In the genomic region with DNA sequence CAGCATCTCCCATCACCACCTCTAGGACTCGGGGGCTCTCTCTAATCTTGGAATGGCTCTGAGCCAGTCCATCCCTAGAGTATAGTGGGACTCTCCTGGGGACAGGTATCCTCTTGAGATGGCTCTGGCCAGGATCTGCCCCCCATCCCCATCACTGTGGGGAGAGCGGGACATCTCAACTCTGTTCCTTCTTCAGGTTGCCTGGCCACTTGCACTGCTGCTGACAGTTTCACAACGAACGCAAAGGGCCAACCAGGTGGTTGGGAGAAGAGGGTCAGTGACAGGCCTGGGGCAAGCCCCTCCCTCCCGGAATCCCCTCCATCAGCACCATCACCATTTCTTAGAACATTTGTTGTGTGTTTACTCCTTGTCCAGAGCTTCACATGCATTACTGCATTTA, we compare ENCODE assay signal across 17 cellular contexts.
"Had no signal": no experiment of that assay in that cellular context is flagged by ENCODE, and none has a peak within 500 bp of the region (broad histone marks: within the 10 kb centered on the region; RNA-seq: fewer than 3 reads in every experiment).

No MANE protein-coding gene starts in this region.

- H3K4me3 ChIP-seq: SJSA1 had no signal

- H3K9me3 Mint-ChIP-seq: activated naive CD4-positive, alpha-beta T cell treated with anti-CD3 and anti-CD28 coated beads, Interleukin-2, amount 10 ng/mL, durations not matched to agents 7 days and 5 days; activated naive CD8-positive, alpha-beta T cell treated with anti-CD3 and anti-CD28 coated beads for 36 hours; activated T-cell treated with anti-CD3 and anti-CD28 coated beads, Interleukin-2, amount 50 U/mL, for 72 hours; activated T-helper 2 cell treated with anti-CD3 and anti-CD28 coated beads, Interferon-gamma antibody, Interleukin-2, Interleukin-4, amounts not matched to agents 10 μg/mL and 5 μg/mL and 100 μg/mL, durations not matched to agents 14 hours and 24 hours and 36 hours; T-helper 1 cell treated with Interleukin-12 subunit alpha and Interleukin-12 subunit beta and Interleukin-4 antibody, amounts not matched to agents 30 μg/mL and 1 μg/mL, for 36 hours had no signal

- H3K36me3 Mint-ChIP-seq: activated CD8-positive, alpha-beta memory T cell treated with anti-CD3 and anti-CD28 coated beads, Interleukin-2, amount 10 ng/mL, durations not matched to agents 7 days and 5 days; activated naive CD4-positive, alpha-beta T cell treated with anti-CD3 and anti-CD28 coated beads, Interleukin-2, amount 10 ng/mL, durations not matched to agents 7 days and 5 days; activated naive CD8-positive, alpha-beta T cell treated with anti-CD3 and anti-CD28 coated beads for 36 hours had no signal

- H3K4me3 Mint-ChIP-seq: activated CD8-positive, alpha-beta memory T cell treated with anti-CD3 and anti-CD28 coated beads, Interleukin-2, amount 10 ng/mL, durations not matched to agents 7 days and 5 days; activated CD8-positive, alpha-beta T cell treated with anti-CD3 and anti-CD28 coated beads, Interleukin-2, amount 10 ng/mL, durations not matched to agents 7 days and 5 days; activated naive CD4-positive, alpha-beta T cell treated with anti-CD3 and anti-CD28 coated beads, Interleukin-2, amount 10 ng/mL, durations not matched to agents 7 days and 5 days; activated naive CD8-positive, alpha-beta T cell treated with anti-CD3 and anti-CD28 coated beads for 36 hours; activated T-cell treated with anti-CD3 and anti-CD28 coated beads, Interleukin-2, amount 50 U/mL, for 72 hours; T-helper 1 cell treated with Interleukin-12 subunit alpha and Interleukin-12 subunit beta and Interleukin-4 antibody, amounts not matched to agents 30 μg/mL and 1 μg/mL, for 36 hours had no signal

- H3K27ac ChIP-seq: KMS-11, SJSA1 had no signal

- H3K4me1 ChIP-seq: SJSA1 had no signal

- H3K9me3 ChIP-seq: SJSA1 had no signal

- H3K4me1 Mint-ChIP-seq: activated naive CD4-positive, alpha-beta T cell treated with anti-CD3 and anti-CD28 coated beads, Interleukin-2, amount 10 ng/mL, durations not matched to agents 7 days and 5 days had no signal

- H3K27ac Mint-ChIP-seq: activated CD8-positive, alpha-beta memory T cell treated with anti-CD3 and anti-CD28 coated beads, Interleukin-2, amount 10 ng/mL, durations not matched to agents 7 days and 5 days; activated CD8-positive, alpha-beta T cell treated with anti-CD3 and anti-CD28 coated beads, Interleukin-2, amount 10 ng/mL, durations not matched to agents 7 days and 5 days; activated naive CD4-positive, alpha-beta T cell treated with anti-CD3 and anti-CD28 coated beads, Interleukin-2, amount 10 ng/mL, durations not matched to agents 7 days and 5 days; activated naive CD8-positive, alpha-beta T cell treated with anti-CD3 and anti-CD28 coated beads for 36 hours; activated T-cell treated with anti-CD3 and anti-CD28 coated beads, Interleukin-2, amount 50 U/mL, for 72 hours; activated T-helper 2 cell treated with anti-CD3 and anti-CD28 coated beads, Interferon-gamma antibody, Interleukin-2, Interleukin-4, amounts not matched to agents 10 μg/mL and 5 μg/mL and 100 μg/mL, durations not matched to agents 14 hours and 24 hours and 36 hours; T-helper 1 cell treated with Interleukin-12 subunit alpha and Interleukin-12 subunit beta and Interleukin-4 antibody, amounts not matched to agents 30 μg/mL and 1 μg/mL, for 36 hours had no signal

- DNase-seq: activated CD4-positive, alpha-beta T cell treated with anti-CD3 and anti-CD28 coated beads for 4 hours; activated CD8-positive, alpha-beta memory T cell treated with anti-CD3 and anti-CD28 coated beads, Interleukin-2, amount 10 ng/mL, durations not matched to agents 7 days and 5 days; activated CD8-positive, alpha-beta T cell treated with anti-CD3 and anti-CD28 coated beads, Interleukin-2, amount 10 ng/mL, durations not matched to agents 7 days and 5 days; activated gamma-delta T cell treated with Interleukin-2 at 50 U/mL for 16 hours; activated naive CD4-positive, alpha-beta T cell treated with anti-CD3 and anti-CD28 coated beads, Interleukin-2, amount 10 ng/mL, durations not matched to agents 7 days and 5 days; activated naive CD8-positive, alpha-beta T cell treated with anti-CD3 and anti-CD28 coated beads for 36 hours; activated T-cell treated with anti-CD3 and anti-CD28 coated beads, Interleukin-2, amount 50 U/mL, for 72 hours; NCI-H1092; NCI-H1417 treated with DMSO at 0.1 percent for 48 hours; NCI-H345; NCI-H69; RPMI8226; SHP77 had no signal

- H3K36me3 ChIP-seq: SJSA1 had no signal
